Comparison of ENCODE assay signal across 8 cellular contexts in the genomic region with DNA sequence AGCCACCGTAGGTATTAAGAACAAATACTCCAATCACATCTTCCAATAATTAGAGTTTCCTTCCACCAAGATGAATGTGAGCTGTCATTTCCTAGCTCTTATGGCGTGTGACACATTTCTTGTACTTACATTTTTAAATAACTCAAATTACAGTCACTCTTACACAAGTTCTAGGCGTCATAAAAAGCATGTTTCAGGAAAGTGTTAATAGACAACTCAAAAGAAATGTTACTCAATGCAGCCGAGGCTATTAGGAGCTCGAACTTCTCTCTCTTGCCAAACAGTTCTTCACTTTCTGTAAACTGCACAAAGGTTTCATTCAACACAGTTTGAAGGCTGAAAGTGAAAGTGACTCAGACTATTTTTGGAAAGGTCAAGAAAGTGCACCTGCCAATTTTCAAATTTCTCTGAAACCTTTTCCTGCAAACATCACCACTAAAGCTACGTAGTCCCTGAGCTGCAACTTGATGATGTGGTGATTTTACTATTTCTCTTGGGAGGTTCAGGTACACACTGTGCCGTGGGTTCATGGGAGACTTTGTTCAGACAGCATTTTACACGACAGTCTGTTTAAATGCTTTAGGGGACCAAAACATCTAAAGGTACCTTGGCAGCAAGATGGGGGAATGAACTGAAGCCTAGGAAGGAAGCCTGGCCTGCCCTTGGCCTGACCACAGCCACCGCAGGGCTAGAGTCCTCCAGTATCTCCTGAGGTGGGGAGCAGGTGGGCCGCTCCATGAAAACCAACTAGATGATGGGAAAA.
DNase-seq lines count a peak whose midpoint lies in the region; ATAC-seq, FAIRE-seq and TF ChIP-seq lines count a peak whose summit lies in the region.

No MANE protein-coding gene starts in this region.

- no peaks in the 10 kb centered on the region for H3K79me2 ChIP-seq in K562 (ENCODE audit: control insufficient read depth, insufficient read depth, low read length)

- H3K36me3 ChIP-seq in GM06990 (ENCODE audit: control insufficient read depth, insufficient read depth, low read length) (no peaks in the 10 kb centered on the region), K562 (ENCODE audit: control insufficient read depth, insufficient read depth, low read length) (no peaks in the 10 kb centered on the region)

- WGBS in K562 (ENCODE audit: insufficient coverage, low coverage, missing lambda C conversion rate) = 44% methylated on average over 10 of the region's 10 CpGs

- TF ChIP-seq CTCF in GM06990 (IDR thresholded peaks at IDR 0.05; ENCODE audit: insufficient read depth, low read length, poor library complexity, severe bottlenecking) (no peak), K562 (IDR thresholded peaks at IDR 0.05 in 2 of 3, conservative IDR thresholded peaks at IDR 0.05 in 1 of 3; ENCODE audit: insufficient read depth in 2 of 3, low read depth in 1 of 3, low read length in 3 of 3) (no peak)

- H3K9me3 ChIP-seq in K562 (replicated peaks; ENCODE audit: control insufficient read depth, insufficient read depth, low read depth, low read length) = no peaks in the 10 kb centered on the region

- POLR2A ChIA-PET in K562 (lab: Yijun Ruan, JAX) = no interaction called here

- intact Hi-C loops in K562 (cut with micrococcal nuclease) = no loop called here

- H3K4me3 ChIP-seq in GM06990 (replicated peaks; ENCODE audit: low read depth, low read length) (no peak overlapping the region), K562 (no peak overlapping the region)

- BruUV-seq in K562 (replicated peaks; lab: Mats Ljungman, UMichigan) = no TSS peak

- TF ChIP-seq POLR2A in K562 (conservative IDR thresholded peaks at IDR 0.05) = no peak

- in situ Hi-C loops in K562 (cut with MboI) = no loop called here

- no peaks in the 10 kb centered on the region for H3K9me1 ChIP-seq in K562 (ENCODE audit: control insufficient read depth, insufficient read depth, low read length)

- peak overlapping the region; percentile 31; the same call in 1 of the 3 replicates for H3K27ac ChIP-seq in K562 (ENCODE audit: extremely low read depth, low read depth, low read length)

- peak overlapping the region; percentile 23 for H2AFZ ChIP-seq in K562 (ENCODE audit: low read depth, low read length)

- no peak for FAIRE-seq in K562 (lab: Jason Lieb, UNC)

- CTCF ChIA-PET in K562 (lab: Yijun Ruan, JAX; ENCODE audit: low intra/inter-chr PET ratio) = no interaction called here

- H3K27me3 ChIP-seq in GM06990 (replicated peaks; ENCODE audit: control insufficient read depth, insufficient read depth, low read length) (no peaks in the 10 kb centered on the region), K562 (ENCODE audit: control insufficient read depth in 2 of 2, insufficient read depth in 2 of 2, low read length in 2 of 2) (no peaks in the 10 kb centered on the region)

- DNase-seq in GM06990 (ENCODE audit: extremely low read depth, insufficient read length) (peak; percentile 79), KG1 (lab: John Stamatoyannopoulos, UW) (peak; percentile 50), K562 (ENCODE audit: extremely low read depth in 1 of 4, low spot score in 3 of 4) (no peak), lung microvascular endothelial cell (ENCODE audit: low read depth in 2 of 2) (peak; percentile 50 to 57), ureter (ENCODE audit: low spot score) (no peak), D341Med (ENCODE audit: low spot score) (no peak), hepatic stellate cell (ENCODE audit: low spot score) (no peak)

- H3K4me2 ChIP-seq in K562 (ENCODE audit: insufficient read depth, low read length) = peak overlapping the region; percentile 14; the same call in 1 of the 2 replicates

- H3K4me1 ChIP-seq in K562 (replicated peaks in 1 of 2; ENCODE audit: control insufficient read depth in 2 of 2, insufficient read depth in 2 of 2, low read length in 2 of 2) = peaks cover 0 to 7% of the 10 kb centered on the region in 2 experiments; a peak in 2 of 5 replicates

- H3K9ac ChIP-seq in K562 (ENCODE audit: insufficient read depth in 1 of 2, low read depth in 2 of 2, low read length in 2 of 2) = no peak overlapping the region

- peak; percentile 75 for ATAC-seq in GM21528 (IDR thresholded peaks at IDR 0.05; ENCODE audit: low FRiP score, unreplicated experiment)
- ATAC-seq in K562 = no peak

- TF ChIP-seq EP300 in K562 (IDR thresholded peaks at IDR 0.05; ENCODE audit: low read length) = no peak

- no peaks in the 10 kb centered on the region for H4K20me1 ChIP-seq in K562 (replicated peaks; ENCODE audit: control insufficient read depth, insufficient read depth, low read length)

- no peak for TF ChIP-seq RAD21 in K562 (CRISPR knock-in tag; conservative IDR thresholded peaks at IDR 0.05 in 1 of 2, IDR thresholded peaks at IDR 0.05 in 1 of 2)

TF ChIP-seq in K562, 482 proteins besides CTCF, POLR2A, EP300 and RAD21:
- TF ChIP-seq ZKSCAN3 (CRISPR knock-in tag; IDR thresholded peaks at IDR 0.05) (no peak), RFX7 (CRISPR knock-in tag; IDR thresholded peaks at IDR 0.05) (no peak), MEF2D (tag; conservative IDR thresholded peaks at IDR 0.05; ENCODE audit: low read depth) (peak; percentile 83), MEF2A (IDR thresholded peaks at IDR 0.05; ENCODE audit: control insufficient read depth, low read depth, low read length) (peak; percentile 79; the same call in 1 of the 2 replicates), SOX6 (IDR thresholded peaks at IDR 0.05) (no peak), NR2C2 (CRISPR knock-in tag; IDR thresholded peaks at IDR 0.05) (no peak), NR2C2 (tag; IDR thresholded peaks at IDR 0.05) (peak; percentile 51; the same call in 1 of the 2 replicates), CREB1 (IDR thresholded peaks at IDR 0.05) (no peak), CREB1 (CRISPR knock-in tag; IDR thresholded peaks at IDR 0.05) (no peak), CEBPG (CRISPR knock-in tag; IDR thresholded peaks at IDR 0.05) (no peak), CEBPG (tag; conservative IDR thresholded peaks at IDR 0.05 in 1 of 2, IDR thresholded peaks at IDR 0.05 in 1 of 2) (0 out of 4 replicates have a peak, but pooled peaks of 1 of the 2 experiments have one; percentile 14), DMBX1 (CRISPR knock-in tag; IDR thresholded peaks at IDR 0.05; ENCODE audit: borderline replicate concordance) (no peak), CEBPB (tag; IDR thresholded peaks at IDR 0.05) (0 out of 2 replicates have a peak, but pooled peaks have one; percentile 7), ZNF3 (CRISPR knock-in tag; IDR thresholded peaks at IDR 0.05) (no peak), TEAD4 (IDR thresholded peaks at IDR 0.05; ENCODE audit: low read length) (no peak), TEAD4 (CRISPR knock-in tag; IDR thresholded peaks at IDR 0.05; ENCODE audit: borderline replicate concordance) (no peak)
- TF ChIP-seq, protein P1, sequence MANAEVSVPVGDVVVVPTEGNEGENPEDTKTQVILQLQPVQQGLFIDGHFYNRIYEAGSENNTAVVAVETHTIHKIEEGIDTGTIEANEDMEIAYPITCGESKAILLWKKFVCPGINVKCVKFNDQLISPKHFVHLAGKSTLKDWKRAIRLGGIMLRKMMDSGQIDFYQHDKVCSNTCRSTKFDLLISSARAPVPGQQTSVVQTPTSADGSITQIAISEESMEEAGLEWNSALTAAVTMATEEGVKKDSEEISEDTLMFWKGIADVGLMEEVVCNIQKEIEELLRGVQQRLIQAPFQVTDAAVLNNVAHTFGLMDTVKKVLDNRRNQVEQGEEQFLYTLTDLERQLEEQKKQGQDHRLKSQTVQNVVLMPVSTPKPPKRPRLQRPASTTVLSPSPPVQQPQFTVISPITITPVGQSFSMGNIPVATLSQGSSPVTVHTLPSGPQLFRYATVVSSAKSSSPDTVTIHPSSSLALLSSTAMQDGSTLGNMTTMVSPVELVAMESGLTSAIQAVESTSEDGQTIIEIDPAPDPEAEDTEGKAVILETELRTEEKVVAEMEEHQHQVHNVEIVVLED (CRISPR knock-in tag; IDR thresholded peaks at IDR 0.05) = no peak
- TF ChIP-seq, protein P2, sequence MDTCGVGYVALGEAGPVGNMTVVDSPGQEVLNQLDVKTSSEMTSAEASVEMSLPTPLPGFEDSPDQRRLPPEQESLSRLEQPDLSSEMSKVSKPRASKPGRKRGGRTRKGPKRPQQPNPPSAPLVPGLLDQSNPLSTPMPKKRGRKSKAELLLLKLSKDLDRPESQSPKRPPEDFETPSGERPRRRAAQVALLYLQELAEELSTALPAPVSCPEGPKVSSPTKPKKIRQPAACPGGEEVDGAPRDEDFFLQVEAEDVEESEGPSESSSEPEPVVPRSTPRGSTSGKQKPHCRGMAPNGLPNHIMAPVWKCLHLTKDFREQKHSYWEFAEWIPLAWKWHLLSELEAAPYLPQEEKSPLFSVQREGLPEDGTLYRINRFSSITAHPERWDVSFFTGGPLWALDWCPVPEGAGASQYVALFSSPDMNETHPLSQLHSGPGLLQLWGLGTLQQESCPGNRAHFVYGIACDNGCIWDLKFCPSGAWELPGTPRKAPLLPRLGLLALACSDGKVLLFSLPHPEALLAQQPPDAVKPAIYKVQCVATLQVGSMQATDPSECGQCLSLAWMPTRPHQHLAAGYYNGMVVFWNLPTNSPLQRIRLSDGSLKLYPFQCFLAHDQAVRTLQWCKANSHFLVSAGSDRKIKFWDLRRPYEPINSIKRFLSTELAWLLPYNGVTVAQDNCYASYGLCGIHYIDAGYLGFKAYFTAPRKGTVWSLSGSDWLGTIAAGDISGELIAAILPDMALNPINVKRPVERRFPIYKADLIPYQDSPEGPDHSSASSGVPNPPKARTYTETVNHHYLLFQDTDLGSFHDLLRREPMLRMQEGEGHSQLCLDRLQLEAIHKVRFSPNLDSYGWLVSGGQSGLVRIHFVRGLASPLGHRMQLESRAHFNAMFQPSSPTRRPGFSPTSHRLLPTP (IDR thresholded peaks at IDR 0.05; ENCODE audit: borderline replicate concordance, extremely low read depth, insufficient read length) = no peak

Comparison
In these comparisons a context has a peak if more than half of its experiments do, and no peak if none do; other contexts are left out.
1. DNase-seq: peak in GM06990 (single experiment), KG1 (single experiment) and lung microvascular endothelial cell (2 of 2); none in K562 (0 of 4), ureter (single experiment), D341Med (single experiment) and hepatic stellate cell (single experiment).